In genomic region chr14:89477391-89477790, GRCh38 we compare ENCODE assay signal across 14 cellular contexts.
DNase-seq lines count a peak whose midpoint lies in the region; ATAC-seq, FAIRE-seq and TF ChIP-seq lines count a peak whose summit lies in the region.
"Had no signal": no experiment of that assay in that cellular context is flagged by ENCODE, and none has a peak within 500 bp of the region (broad histone marks: within the 10 kb centered on the region; RNA-seq: fewer than 3 reads in every experiment).

No MANE protein-coding gene starts in this region.

- peak; percentile 77 for ATAC-seq in mucosa of descending colon
- ATAC-seq: activated CD8-positive, alpha-beta T cell treated with anti-CD3 and anti-CD28 coated beads, Interleukin-2, amount 10 ng/mL, durations not matched to agents 7 days and 5 days had no signal

- no peak for TF ChIP-seq POLR2A in testis (IDR thresholded peaks at IDR 0.05)

- H3K9me3 Mint-ChIP-seq in endodermal cell, result peaks cover 3% of the 10 kb centered on the region
- H3K9me3 Mint-ChIP-seq: activated B cell treated with CpG ODN at 0.5 μM for 24 hours had no signal

- H3K4me1 Mint-ChIP-seq in endodermal cell, result peaks cover 24% of the 10 kb centered on the region

- H3K9ac ChIP-seq in adipocyte (ENCODE audit: low read length) (peak overlapping the region; percentile 38), endodermal cell (ENCODE audit: extremely low read depth, low read length, poor library complexity, severe bottlenecking) (no peak overlapping the region)

- FAIRE-seq in urothelium cell line (lab: Jason Lieb, UNC), result no peak

- intact Hi-C loops in mucosa of descending colon (cut with DNase I, micrococcal nuclease), result no loop called here
- intact Hi-C loops in testis (cut with DNase I; ENCODE audit: low total_unique reads), result no loop called here

- peaks cover 2% of the 10 kb centered on the region for H3K27me3 Mint-ChIP-seq in endodermal cell (ENCODE audit: insufficient read depth)
- H3K27me3 Mint-ChIP-seq: activated B cell treated with CpG ODN at 0.5 μM for 24 hours had no signal

- H3K36me3 Mint-ChIP-seq in endodermal cell (ENCODE audit: low read depth), result peaks cover 6% of the 10 kb centered on the region

- no peak for TF ChIP-seq CTCF in endodermal cell (conservative IDR thresholded peaks at IDR 0.05)
- no peak for TF ChIP-seq CTCF in mucosa of descending colon (IDR thresholded peaks at IDR 0.05)
- no peak for TF ChIP-seq CTCF in testis (IDR thresholded peaks at IDR 0.05)

- H3K27me3 ChIP-seq in adipocyte (replicated peaks; ENCODE audit: control insufficient read depth, insufficient read depth, low read length) (no peaks in the 10 kb centered on the region), endodermal cell (ENCODE audit: control insufficient read depth, insufficient read depth, low read length, poor library complexity, severe bottlenecking) (no peaks in the 10 kb centered on the region), testis (no peaks in the 10 kb centered on the region)

- H3K4me1 ChIP-seq in adipocyte (ENCODE audit: control insufficient read depth, insufficient read depth, low read length), result peaks cover 40% of the 10 kb centered on the region
- H3K4me1 ChIP-seq in endodermal cell (ENCODE audit: control insufficient read depth, insufficient read depth, low read length), result peaks cover 5% of the 10 kb centered on the region
- peaks cover 2% of the 10 kb centered on the region for H3K4me1 ChIP-seq in mucosa of descending colon (ENCODE audit: low read depth)
- peaks cover 13% of the 10 kb centered on the region for H3K4me1 ChIP-seq in testis

- H3K27ac ChIP-seq in endodermal cell (ENCODE audit: low read depth, low read length) (no peak overlapping the region), testis (no peak overlapping the region)

- no peak overlapping the region for H3K4me3 Mint-ChIP-seq in endodermal cell
- H3K4me3 Mint-ChIP-seq: activated B cell treated with CpG ODN at 0.5 μM for 24 hours; activated CD8-positive, alpha-beta T cell treated with anti-CD3 and anti-CD28 coated beads, Interleukin-2, amount 10 ng/mL, durations not matched to agents 7 days and 5 days had no signal

- DNase-seq in adipocyte (ENCODE audit: low read depth), result no peak
- no peak for DNase-seq in endodermal cell
- peak in 2 of 3 donors; percentile 39 to 43 for DNase-seq in mucosa of descending colon
- peak; percentile 59 for DNase-seq in testis
- no peak for DNase-seq in T1000 (lab: John Stamatoyannopoulos, UW)
- DNase-seq in urothelium cell line (ENCODE audit: low spot score), result no peak
- no peak for DNase-seq in GM03348 (ENCODE audit: low spot score)
- DNase-seq: activated B cell treated with CpG ODN at 0.5 μM for 24 hours; activated CD8-positive, alpha-beta T cell treated with anti-CD3 and anti-CD28 coated beads, Interleukin-2, amount 10 ng/mL, durations not matched to agents 7 days and 5 days; COR-L47; MV-4-11; NCI-H187 treated with DMSO at 0.1 percent for 48 hours; NCI-H446; T-helper 1 cell had no signal

- peak overlapping the region; percentile 3 for H3K27ac Mint-ChIP-seq in endodermal cell
- H3K27ac Mint-ChIP-seq: activated B cell treated with CpG ODN at 0.5 μM for 24 hours; activated CD8-positive, alpha-beta T cell treated with anti-CD3 and anti-CD28 coated beads, Interleukin-2, amount 10 ng/mL, durations not matched to agents 7 days and 5 days had no signal

- WGBS in endodermal cell (ENCODE audit: insufficient coverage in 1 of 2, insufficient read length in 1 of 2), 2 experiments, result 90 to 95% methylated on average over 4 of the region's 4 CpGs
- 35 to 58% methylated on average over 4 of the region's 4 CpGs for WGBS in testis, 2 donors

- H3K4me3 ChIP-seq in adipocyte (ENCODE audit: low read length), result peak overlapping the region; percentile 27
- no peak overlapping the region for H3K4me3 ChIP-seq in endodermal cell (ENCODE audit: low read length)
- H3K4me3 ChIP-seq in mucosa of descending colon, result no peak overlapping the region
- no peak overlapping the region for H3K4me3 ChIP-seq in testis

- H3K9me3 ChIP-seq in adipocyte (ENCODE audit: control insufficient read depth, low read length) (no peaks in the 10 kb centered on the region), endodermal cell (ENCODE audit: control insufficient read depth, low read length) (no peaks in the 10 kb centered on the region), mucosa of descending colon (no peaks in the 10 kb centered on the region), testis (no peaks in the 10 kb centered on the region)

- H3K36me3 ChIP-seq in adipocyte (ENCODE audit: control insufficient read depth, insufficient read depth, low read length, severe bottlenecking) (no peaks in the 10 kb centered on the region), endodermal cell (ENCODE audit: control insufficient read depth, insufficient read depth, low read length) (no peaks in the 10 kb centered on the region), mucosa of descending colon (ENCODE audit: low read depth) (no peaks in the 10 kb centered on the region), testis (ENCODE audit: low read depth, missing control alignments) (no peaks in the 10 kb centered on the region)

Comparison
In these comparisons a context has a peak if more than half of its experiments do, and no peak if none do; other contexts are left out.
1. DNase-seq: peak in mucosa of descending colon (2 of 3) and testis (single experiment); none in adipocyte (single experiment), endodermal cell (single experiment), T1000 (single experiment), urothelium cell line (single experiment) and GM03348 (single experiment).